25 cellular contexts compared by ENCODE assay signal in genomic region chrX:8190341-8190830, GRCh38. TPM values are rescaled to one million over a fixed set of nuclear protein-coding genes. Genes with fewer than 3 reads are reported as not detected.
"Had no signal": no experiment of that assay in that cellular context is flagged by ENCODE, and none has a peak within 500 bp of the region (broad histone marks: within the 10 kb centered on the region; RNA-seq: fewer than 3 reads in every experiment).

No MANE protein-coding gene starts in this region.

- H3K27ac Mint-ChIP-seq: naive thymus-derived CD4-positive, alpha-beta T cell had no signal

- FAIRE-seq: frontal cortex, islet of Langerhans, small intestine had no signal

- ATAC-seq: heart left ventricle; left lobe of liver; naive thymus-derived CD4-positive, alpha-beta T cell; right cardiac atrium had no signal

- H3K4me1 ChIP-seq: colonic mucosa, heart left ventricle, upper lobe of left lung had no signal

- H3K9me3 ChIP-seq: colonic mucosa, heart left ventricle, upper lobe of left lung had no signal

- H3K27ac ChIP-seq: colonic mucosa, heart left ventricle had no signal

- H3K4me3 ChIP-seq: colonic mucosa, heart left ventricle, upper lobe of left lung had no signal

- H3K4me3 Mint-ChIP-seq: naive thymus-derived CD4-positive, alpha-beta T cell had no signal

- H3K4me1 Mint-ChIP-seq: naive thymus-derived CD4-positive, alpha-beta T cell had no signal

- H3K36me3 ChIP-seq: colonic mucosa, heart left ventricle, upper lobe of left lung had no signal

- H3K27me3 Mint-ChIP-seq: naive thymus-derived CD4-positive, alpha-beta T cell had no signal

- DNase-seq: cerebellar nuclear complex; dermis blood vessel endothelial cell; heart left ventricle; hypothalamus; naive thymus-derived CD4-positive, alpha-beta T cell; right cardiac atrium; small intestine; stimulated activated CD4-positive, alpha-beta T cell treated with anti-CD3 and anti-CD28 coated beads, Interleukin-12 subunit alpha, Interleukin-12 subunit beta, amount 100 ng/mL, for 4 hours; stimulated activated naive CD4-positive, alpha-beta T cell had no signal

- H3K27me3 ChIP-seq: colonic mucosa, heart left ventricle, upper lobe of left lung had no signal

RNA-seq across cellular contexts. Expression of gene VCX2, which starts 19.3 kb away (rescaled TPM):
- total RNA-seq: colonic mucosa; dermis blood vessel endothelial cell; fibroblast of lung; frontal cortex; glomerular endothelial cell; heart left ventricle; left lobe of liver; lower leg skin; mammary epithelial cell; mesenteric fat pad; mononuclear cell; naive thymus-derived CD4-positive, alpha-beta T cell; osteocyte; pulmonary artery endothelial cell; right cardiac atrium; upper lobe of left lung had no signal
- polyA plus RNA-seq: esophagus; fibroblast of lung; heart left ventricle; mammary epithelial cell; naive thymus-derived CD4-positive, alpha-beta T cell; neural cell; right cardiac atrium; small intestine; thymus had no signal
